ENCODE assay signal across 14 cellular contexts in genomic region chr2:233531880-233532458, GRCh38.
"Had no signal": no experiment of that assay in that cellular context is flagged by ENCODE, and none has a peak within 500 bp of the region (broad histone marks: within the 10 kb centered on the region; RNA-seq: fewer than 3 reads in every experiment).

No MANE protein-coding gene starts in this region.

- ATAC-seq: activated CD4-positive, CD25-positive, alpha-beta regulatory T cell treated with anti-CD3 and anti-CD28 coated beads, Interleukin-2, amount 50 U/mL, for 24 hours; effector memory CD8-positive, alpha-beta T cell; natural killer cell treated with Interleukin-12 subunit alpha and Interleukin-12 subunit beta and Interleukin-15 and Interleukin-18, amount 100 ng/mL, for 72 hours; sciatic nerve; stimulated activated naive CD8-positive, alpha-beta T cell treated with anti-CD3 and anti-CD28 coated beads, Interleukin-15, amount 100 ng/mL, for 72 hours; T-helper 17 cell had no signal

- H3K27me3 Mint-ChIP-seq: effector memory CD8-positive, alpha-beta T cell; natural killer cell treated with Interleukin-12 subunit alpha and Interleukin-12 subunit beta and Interleukin-15 and Interleukin-18, amount 100 ng/mL, for 72 hours; progenitor cell of endocrine pancreas; stimulated activated naive CD8-positive, alpha-beta T cell treated with anti-CD3 and anti-CD28 coated beads, Interleukin-15, amount 100 ng/mL, for 72 hours; T-helper 17 cell had no signal

- H3K4me3 Mint-ChIP-seq: effector memory CD8-positive, alpha-beta T cell; natural killer cell treated with Interleukin-12 subunit alpha and Interleukin-12 subunit beta and Interleukin-15 and Interleukin-18, amount 100 ng/mL, for 72 hours; stimulated activated naive CD8-positive, alpha-beta T cell treated with anti-CD3 and anti-CD28 coated beads, Interleukin-15, amount 100 ng/mL, for 72 hours; T-helper 17 cell had no signal

- H3K27ac Mint-ChIP-seq: effector memory CD8-positive, alpha-beta T cell; natural killer cell treated with Interleukin-12 subunit alpha and Interleukin-12 subunit beta and Interleukin-15 and Interleukin-18, amount 100 ng/mL, for 72 hours; progenitor cell of endocrine pancreas; T-helper 17 cell had no signal

- DNase-seq: activated naive CD4-positive, alpha-beta T cell treated with Interleukin-2 at 50 U/mL for 16 hours; activated T-cell treated with anti-CD3 and anti-CD28 coated beads for 4 hours; aorta; cerebellar nuclear complex; effector memory CD8-positive, alpha-beta T cell; foreskin melanocyte; mesenchymal stem cell; occipital lobe; stimulated activated naive CD8-positive, alpha-beta T cell treated with anti-CD3 and anti-CD28 coated beads, Interleukin-15, amount 100 ng/mL, for 72 hours; T-helper 17 cell had no signal

- H3K9me3 Mint-ChIP-seq: effector memory CD8-positive, alpha-beta T cell; natural killer cell treated with Interleukin-12 subunit alpha and Interleukin-12 subunit beta and Interleukin-15 and Interleukin-18, amount 100 ng/mL, for 72 hours; stimulated activated naive CD8-positive, alpha-beta T cell treated with anti-CD3 and anti-CD28 coated beads, Interleukin-15, amount 100 ng/mL, for 72 hours had no signal

- H3K4me1 Mint-ChIP-seq: stimulated activated naive CD8-positive, alpha-beta T cell treated with anti-CD3 and anti-CD28 coated beads, Interleukin-15, amount 100 ng/mL, for 72 hours; T-helper 17 cell had no signal
